ENCODE assay signal across 3 cellular contexts in the genomic region with DNA sequence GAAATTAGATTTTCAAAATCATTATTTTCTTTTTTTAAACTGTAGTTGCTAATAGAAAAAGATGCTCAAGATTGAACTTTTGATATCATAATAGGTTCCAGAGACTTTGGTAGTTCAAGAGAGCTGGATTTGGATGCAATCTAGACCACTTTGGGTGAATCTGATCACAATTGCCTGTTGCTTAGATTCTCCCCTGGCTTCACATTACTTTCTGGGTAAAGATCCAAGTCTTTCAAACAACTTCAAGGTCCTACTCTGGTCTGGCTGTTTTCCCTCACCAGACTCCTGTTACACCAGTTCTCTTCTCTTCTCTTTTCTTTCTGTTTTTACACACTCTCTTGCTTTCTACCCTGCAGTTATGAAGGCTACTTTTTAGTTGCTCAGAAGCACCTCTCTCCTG.
TF ChIP-seq lines count a peak whose summit lies in the region.

No MANE protein-coding gene starts in this region.

TF ChIP-seq in SK-N-SH treated with all-trans-retinoic acid at 6 μM for 48 hours, 23 proteins besides CTCF, POLR2A, EP300 and RAD21:
- TF ChIP-seq ARNTL (CRISPR knock-in tag; IDR thresholded peaks at IDR 0.05; ENCODE audit: borderline replicate concordance, low read depth) (no peak), ZFP30 (CRISPR knock-in tag; IDR thresholded peaks at IDR 0.05) (no peak), GLIS3 (CRISPR knock-in tag; IDR thresholded peaks at IDR 0.05) (no peak), ZNF8 (CRISPR knock-in tag; IDR thresholded peaks at IDR 0.05) (no peak), BACH2 (CRISPR knock-in tag; IDR thresholded peaks at IDR 0.05; ENCODE audit: borderline replicate concordance) (no peak), TCF4 (CRISPR knock-in tag; IDR thresholded peaks at IDR 0.05; ENCODE audit: borderline replicate concordance) (no peak), TSHZ2 (CRISPR knock-in tag; IDR thresholded peaks at IDR 0.05) (no peak), RARB (CRISPR knock-in tag; IDR thresholded peaks at IDR 0.05) (no peak), PATZ1 (CRISPR knock-in tag; IDR thresholded peaks at IDR 0.05; ENCODE audit: borderline replicate concordance) (no peak)

TF ChIP-seq in SK-N-SH, 30 proteins besides CTCF, POLR2A, EP300 and RAD21:
- no peak for TF ChIP-seq RFX5 (IDR thresholded peaks at IDR 0.05; ENCODE audit: low read length)
- no peak for TF ChIP-seq JUND (IDR thresholded peaks at IDR 0.05)
- no peak for TF ChIP-seq RCOR1 (IDR thresholded peaks at IDR 0.05; ENCODE audit: low read length)
- no peak for TF ChIP-seq SIN3A (IDR thresholded peaks at IDR 0.05; ENCODE audit: borderline replicate concordance, low read depth, low read length)
- no peak for TF ChIP-seq GATA2 (CRISPR knock-in tag; IDR thresholded peaks at IDR 0.05)
- no peak for TF ChIP-seq TCF12 (IDR thresholded peaks at IDR 0.05)
- no peak for TF ChIP-seq TAF1 (IDR thresholded peaks at IDR 0.05; ENCODE audit: borderline replicate concordance, low read depth, low read length)
TF ChIP-seq in SK-N-SH: peak in this region for 0.

TF ChIP-seq in H1, 55 proteins besides CTCF, POLR2A, EP300 and RAD21:
- TF ChIP-seq POLR2AphosphoS5 (IDR thresholded peaks at IDR 0.05; ENCODE audit: low read depth, low read length): no peak
- no peak for TF ChIP-seq MAFK (IDR thresholded peaks at IDR 0.05; ENCODE audit: low read depth, low read length)
- TF ChIP-seq CEBPB (IDR thresholded peaks at IDR 0.05; ENCODE audit: low read depth, low read length): no peak
- TF ChIP-seq SRF (IDR thresholded peaks at IDR 0.05; ENCODE audit: low read depth, low read length): no peak
- no peak for TF ChIP-seq POU5F1 (IDR thresholded peaks at IDR 0.05; ENCODE audit: low read depth, low read length)
- no peak for TF ChIP-seq KDM5A (IDR thresholded peaks at IDR 0.05; ENCODE audit: low read length)
- TF ChIP-seq CHD2 (IDR thresholded peaks at IDR 0.05; ENCODE audit: low read length): no peak
- TF ChIP-seq MAX (IDR thresholded peaks at IDR 0.05): no peak
- TF ChIP-seq JUND (IDR thresholded peaks at IDR 0.05; ENCODE audit: low read length): no peak
- TF ChIP-seq EGR1 (IDR thresholded peaks at IDR 0.05; ENCODE audit: borderline replicate concordance, low read depth, low read length): no peak
- no peak for TF ChIP-seq PHF8 (conservative IDR thresholded peaks at IDR 0.05; ENCODE audit: low read depth, low read length)
- TF ChIP-seq TAF7 (optimal IDR thresholded peaks at IDR 0.05; ENCODE audit: borderline replicate concordance, low read depth, low read length): no peak
- TF ChIP-seq TBP (IDR thresholded peaks at IDR 0.05; ENCODE audit: low read depth, low read length): no peak
- no peak for TF ChIP-seq BCL11A (IDR thresholded peaks at IDR 0.05; ENCODE audit: low read depth in 2 of 2, low read length in 2 of 2)
- TF ChIP-seq TAF1 (IDR thresholded peaks at IDR 0.05; ENCODE audit: low read depth, low read length): no peak
- TF ChIP-seq BACH1 (IDR thresholded peaks at IDR 0.05; ENCODE audit: low read length): no peak
- no peak for TF ChIP-seq SIX5 (IDR thresholded peaks at IDR 0.05; ENCODE audit: low read depth, low read length)
- no peak for TF ChIP-seq SP2 (IDR thresholded peaks at IDR 0.05; ENCODE audit: low read length)
- no peak for TF ChIP-seq CTBP2 (IDR thresholded peaks at IDR 0.05; ENCODE audit: borderline replicate concordance, insufficient read depth, insufficient read length, low read length)
- TF ChIP-seq FOSL1 (IDR thresholded peaks at IDR 0.05; ENCODE audit: insufficient read depth, low read depth, low read length): no peak
